Comparison of ENCODE assay signal across 12 cellular contexts in the genomic region with DNA sequence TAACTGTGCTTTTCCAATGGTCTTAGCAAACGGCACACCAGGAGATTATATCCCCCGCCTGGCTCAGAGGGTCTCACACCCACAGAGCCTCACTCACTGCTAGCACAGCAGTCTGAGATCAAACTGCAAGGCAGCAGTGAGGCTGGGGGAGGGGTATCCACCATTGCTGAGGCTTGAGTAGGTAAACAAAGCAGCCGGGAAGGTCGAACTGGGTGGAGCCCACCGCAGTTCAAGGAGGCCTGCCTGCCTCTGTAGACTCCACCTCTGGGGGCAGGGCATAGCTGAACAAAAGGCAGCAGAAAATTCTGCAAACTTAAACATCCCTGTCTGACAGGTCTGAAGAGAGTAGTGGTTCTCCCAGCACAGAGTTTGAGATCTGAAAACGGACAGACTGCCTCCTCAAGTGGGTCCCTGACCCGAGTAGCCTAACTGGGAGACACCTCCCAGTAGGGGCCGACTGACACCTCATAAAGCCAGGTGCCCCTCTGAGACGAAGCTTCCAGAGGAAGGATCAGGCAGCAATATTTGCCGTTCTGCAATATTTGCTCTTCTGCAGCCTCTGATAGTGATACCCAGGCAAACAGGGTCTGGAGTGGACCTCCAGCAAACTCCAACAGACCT. TPM values are rescaled to one million over a fixed set of nuclear protein-coding genes. Genes with fewer than 3 reads are reported as not detected.
"Had no signal": no experiment of that assay in that cellular context is flagged by ENCODE, and none has a peak within 500 bp of the region (broad histone marks: within the 10 kb centered on the region; RNA-seq: fewer than 3 reads in every experiment).

No MANE protein-coding gene starts in this region.

RNA-seq across cellular contexts. Expression of a gene that starts 42.8 kb away (rescaled TPM):
- total RNA-seq: activated naive CD4-positive, alpha-beta T cell treated with anti-CD3 and anti-CD28 coated beads for 36 hours; activated naive CD4-positive, alpha-beta T cell treated with anti-CD3 and anti-CD28 coated beads, Interleukin-2, amount 50 U/mL, for 72 hours; activated naive CD8-positive, alpha-beta T cell treated with anti-CD3 and anti-CD28 coated beads for 36 hours; activated T-cell treated with anti-CD3 and anti-CD28 coated beads, Interleukin-2, amount 50 U/mL, for 4 hours; activated T-helper 1 cell treated with anti-CD3 and anti-CD28 coated beads, Interleukin-12 subunit alpha, Interleukin-12 subunit beta, Interleukin-2, Interleukin-4 antibody, amounts not matched to agents 30 ng/mL and 10 ng/mL and 1 ng/mL, durations not matched to agents 14 hours and 24 hours and 36 hours; activated T-helper 2 cell treated with anti-CD3 and anti-CD28 coated beads, Interferon-gamma antibody, Interleukin-2, Interleukin-4, amounts not matched to agents 10 μg/mL and 5 μg/mL and 100 μg/mL, durations not matched to agents 14 hours and 24 hours and 36 hours; aorta; ascending aorta; breast epithelium; cardiac muscle cell; cardiac septum; cerebellum had no signal
- polyA plus RNA-seq: aorta, cardiac muscle cell had no signal
